12 cellular contexts compared by ENCODE assay signal in the genomic region with DNA sequence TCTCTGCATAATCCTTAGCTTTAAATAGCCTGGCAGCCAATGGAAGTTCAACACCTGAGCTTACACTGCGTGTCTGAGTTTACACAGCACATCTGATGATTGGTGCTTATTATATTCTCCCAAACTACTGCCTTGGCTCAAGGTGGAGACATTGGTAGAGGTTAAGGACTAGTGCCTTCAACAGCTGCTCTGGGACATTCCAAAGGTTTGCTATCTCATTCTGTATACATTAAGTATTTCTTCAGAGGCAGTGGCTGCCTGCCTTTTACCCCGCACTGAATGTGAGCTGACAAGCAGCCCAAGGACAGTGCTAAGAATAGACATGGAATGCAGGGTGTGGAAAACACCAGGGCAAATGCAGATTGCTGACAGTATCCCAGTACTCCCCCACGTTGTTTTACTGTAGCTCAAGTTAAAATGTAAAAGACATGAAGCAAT. TPM values are rescaled to one million over a fixed set of nuclear protein-coding genes. Genes with fewer than 3 reads are reported as not detected.
A peak's percentile ranks its signal among the peaks of the same experiment; 100 is the strongest.
DNase-seq lines count a peak whose midpoint lies in the region; ATAC-seq and TF ChIP-seq lines count a peak whose summit lies in the region.
"Had no signal": no experiment of that assay in that cellular context is flagged by ENCODE, and none has a peak within 500 bp of the region (broad histone marks: within the 10 kb centered on the region; RNA-seq: fewer than 3 reads in every experiment).

No MANE protein-coding gene starts in this region.

- DNase-seq in HT-29 (ENCODE audit: low spot score) (peak; percentile 11), brain microvascular endothelial cell (peak; percentile 70), islet precursor cell (peak; percentile 86), spleen (no peak), mesenteric fat pad (ENCODE audit: low spot score) (no peak), H9 (no peak)
- DNase-seq: activated CD4-positive, alpha-beta T cell treated with anti-CD3 and anti-CD28 coated beads for 4 hours; effector memory CD8-positive, alpha-beta T cell; NCI-H2171 had no signal

- H2AK5ac ChIP-seq in H9 (ENCODE audit: insufficient read length, low read length) = no peak overlapping the region

- no peak overlapping the region for H3K56ac ChIP-seq in H9 (ENCODE audit: insufficient read length, low read depth, low read length)

- H4K5ac ChIP-seq in H9 (ENCODE audit: insufficient read length, low read depth, low read length) = no peak overlapping the region

- no peaks in the 10 kb centered on the region for H3K79me2 ChIP-seq in H9 (ENCODE audit: insufficient read depth, low read length)

- no peak overlapping the region for H4K8ac ChIP-seq in H9 (replicated peaks; ENCODE audit: insufficient read length, low read depth, low read length)

- H3K9me3 ChIP-seq in spleen = peaks cover 0 to 12% (median 4%) of the 10 kb centered on the region in 8 donors
- peaks cover 7% of the 10 kb centered on the region for H3K9me3 ChIP-seq in H9 (ENCODE audit: control insufficient read depth, low read depth, low read length)
- H3K9me3 ChIP-seq: thyroid gland had no signal

- no peak overlapping the region for H3K4me3 Mint-ChIP-seq in H9
- H3K4me3 Mint-ChIP-seq: effector memory CD8-positive, alpha-beta T cell had no signal

- no peak overlapping the region for H2AFZ ChIP-seq in H9 (ENCODE audit: low read length)

- ATAC-seq in GM18519 (IDR thresholded peaks at IDR 0.05; ENCODE audit: low FRiP score, unreplicated experiment) (no peak), HG02759 (IDR thresholded peaks at IDR 0.05; ENCODE audit: unreplicated experiment) (no peak)
- ATAC-seq: effector memory CD8-positive, alpha-beta T cell had no signal

- 39 to 66% (median 57%) methylated on average over 3 of the region's 3 CpGs for WGBS in spleen, 5 donors
- WGBS in H9 (ENCODE audit: extremely low coverage, insufficient read length, low lambda C conversion rate) = no CpG with 5 or more reads among the region's 3 CpGs

- no peak overlapping the region for H2BK120ac ChIP-seq in H9 (ENCODE audit: low read depth, low read length, poor library complexity, severe bottlenecking)

- H4K20me1 ChIP-seq in H9 (ENCODE audit: control insufficient read depth, insufficient read depth, insufficient read length) = no peaks in the 10 kb centered on the region

- no peak overlapping the region for H3K9ac ChIP-seq in H9 (ENCODE audit: extremely low read depth, insufficient read length, low read length)

- no peak overlapping the region for H2BK20ac ChIP-seq in H9 (ENCODE audit: low read depth, low read length, poor library complexity, severe bottlenecking)

- peaks cover 0 to 13% (median 9%) of the 10 kb centered on the region in 6 donors for H3K4me1 ChIP-seq in spleen
- peaks cover 4% of the 10 kb centered on the region for H3K4me1 ChIP-seq in H9 (ENCODE audit: insufficient read depth, low read length)

- H3K18ac ChIP-seq in H9 (ENCODE audit: insufficient read length, low read depth, low read length) = no peak overlapping the region

- peaks cover 2% of the 10 kb centered on the region; the same call in 1 of the 2 replicates for H3K27me3 Mint-ChIP-seq in H9 (ENCODE audit: low read depth)

- H3K27me3 ChIP-seq in brain microvascular endothelial cell (replicated peaks) (no peaks in the 10 kb centered on the region), spleen (replicated peaks in 1 of 7) (peaks cover 0 to 4% (median 0%) of the 10 kb centered on the region in 7 donors), H9 (ENCODE audit: insufficient read depth, low read length) (no peaks in the 10 kb centered on the region)
- H3K27me3 ChIP-seq: thyroid gland had no signal

- intact Hi-C loops in spleen (cut with DNase I; ENCODE audit: low total_unique reads) = no loop called here

- H3K23ac ChIP-seq in H9 (ENCODE audit: insufficient read length, low read depth, low read length) = no peak overlapping the region

- H3K4me3 ChIP-seq in brain microvascular endothelial cell (ENCODE audit: low read depth, low read length) (no peak overlapping the region), spleen (no peak overlapping the region)
- H3K4me3 ChIP-seq: thyroid gland had no signal

- no peak overlapping the region for H4K91ac ChIP-seq in H9 (ENCODE audit: insufficient read length, low read depth, low read length)

- no peak overlapping the region for H3K4me2 ChIP-seq in H9 (ENCODE audit: insufficient read depth, insufficient read length, low read length)

- no peak overlapping the region for H2BK5ac ChIP-seq in H9 (ENCODE audit: insufficient read length, low read length)

- TF ChIP-seq POLR2A in spleen (IDR thresholded peaks at IDR 0.05) = no peak

- no peak overlapping the region for H2BK15ac ChIP-seq in H9 (ENCODE audit: low read depth, low read length)

- H3K27ac Mint-ChIP-seq in H9 = no peak overlapping the region
- H3K27ac Mint-ChIP-seq: effector memory CD8-positive, alpha-beta T cell had no signal

- H3K4ac ChIP-seq in H9 (ENCODE audit: low read depth, low read length) = no peak overlapping the region

- H3K36me3 ChIP-seq in brain microvascular endothelial cell (replicated peaks) (no peaks in the 10 kb centered on the region), spleen (no peaks in the 10 kb centered on the region)
- H3K36me3 ChIP-seq: thyroid gland had no signal

- H3K9me3 Mint-ChIP-seq in H9 = peaks cover 20 to 23% of the 10 kb centered on the region in 2 experiments

- H3K27ac ChIP-seq in brain microvascular endothelial cell (no peak overlapping the region), spleen (peak overlapping the region in 6 of 8 donors; percentile 1 to 47 (median 27)), H9 (ENCODE audit: insufficient read length, low read depth, low read length) (no peak overlapping the region)
- H3K27ac ChIP-seq: thyroid gland had no signal

- no peak overlapping the region for H3K14ac ChIP-seq in H9 (ENCODE audit: insufficient read depth, low read length)

- in situ Hi-C loops in brain microvascular endothelial cell (cut with HindIII; ENCODE audit: low pct_ligation_motif_present, low sequenced_read_pairs) = no loop called here

- no peak overlapping the region for H2BK12ac ChIP-seq in H9 (ENCODE audit: insufficient read length, low read depth, low read length)

- no peak overlapping the region for H3T11ph ChIP-seq in H9 (ENCODE audit: low read length)

- no peaks in the 10 kb centered on the region for H3K23me2 ChIP-seq in H9 (ENCODE audit: insufficient read length, low read depth, low read length, poor library complexity, severe bottlenecking)

- H3K36me3 Mint-ChIP-seq in H9 (ENCODE audit: insufficient read depth in 1 of 3, low read depth in 3 of 3) = peaks cover 10 to 25% (median 11%) of the 10 kb centered on the region in 3 experiments

- no peak for TF ChIP-seq CTCF in brain microvascular endothelial cell (IDR thresholded peaks at IDR 0.05; ENCODE audit: low read depth, low read length, missing control alignments)
- no peak for TF ChIP-seq CTCF in spleen (IDR thresholded peaks at IDR 0.05 in 8 of 11, conservative IDR thresholded peaks at IDR 0.05 in 3 of 11)
- TF ChIP-seq CTCF in H9 (conservative IDR thresholded peaks at IDR 0.05) = no peak

- H3K4me1 Mint-ChIP-seq in H9 = peaks cover 10 to 18% of the 10 kb centered on the region in 2 experiments

- H3K79me1 ChIP-seq in H9 (ENCODE audit: insufficient read depth, low read depth, low read length, poor library complexity, severe bottlenecking) = no peaks in the 10 kb centered on the region

RNA-seq across cellular contexts. Expression of gene HSPB3, which starts 1.6 kb away (rescaled TPM):
- total RNA-seq in HT-29 (2014; rRNA removed; shearing (Covaris generic)) = not detected in 2 replicates
- under 1 TPM in 1 of 7 donors, not detected in 6; 0.49 TPM for total RNA-seq in spleen
- polyA plus RNA-seq in spleen = under 1 TPM; 0.45 to 0.67 (median 0.59) TPM
- not detected for total RNA-seq in mesenteric fat pad
- total RNA-seq in H9 (2021) = not detected in 2 replicates
- total RNA-seq: thyroid gland had no signal

Comparison
In these comparisons a context has a peak if more than half of its experiments do, and no peak if none do; other contexts are left out.
1. DNase-seq: peak in HT-29 (single experiment), brain microvascular endothelial cell (single experiment) and islet precursor cell (single experiment); none in spleen (single experiment), mesenteric fat pad (single experiment) and H9 (single experiment).
2. H3K27ac ChIP-seq: peak in spleen (6 of 8); none in brain microvascular endothelial cell (single experiment) and H9 (single experiment).